Comparison of ENCODE assay signal across 28 cellular contexts in the genomic region with DNA sequence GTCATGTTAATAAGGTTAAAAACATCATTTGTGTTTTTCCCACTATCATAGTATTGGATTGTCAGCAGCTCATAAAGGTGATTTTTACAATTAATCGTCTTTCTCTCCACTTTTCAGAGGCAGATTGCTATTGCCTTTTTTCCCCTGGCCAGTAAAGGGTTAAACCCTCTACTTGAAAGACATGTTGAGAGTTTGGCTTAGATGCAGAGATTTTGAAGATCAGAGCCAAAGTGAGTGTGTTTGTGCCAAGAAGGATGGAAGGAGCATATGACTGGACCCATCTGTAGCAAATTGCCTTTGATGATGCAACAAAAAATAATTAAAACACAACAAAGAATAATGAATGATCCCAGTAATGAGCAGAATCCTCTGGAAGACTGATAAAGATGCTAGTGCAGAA.
"Had no signal": no experiment of that assay in that cellular context is flagged by ENCODE, and none has a peak within 500 bp of the region (broad histone marks: within the 10 kb centered on the region; RNA-seq: fewer than 3 reads in every experiment).

No MANE protein-coding gene starts in this region.

- H3K4me1 ChIP-seq: ascending aorta, heart left ventricle, lower lobe of right lung, neural progenitor cell, right atrium auricular region, transverse colon had no signal

- H3K4me3 ChIP-seq: adrenal gland, ascending aorta, coronary artery, dorsolateral prefrontal cortex, heart left ventricle, lower lobe of right lung, neural progenitor cell, right atrium auricular region, transverse colon had no signal

- H3K4me2 ChIP-seq: neural progenitor cell had no signal

- H2AFZ ChIP-seq: neural progenitor cell had no signal

- H3K36me3 ChIP-seq: adrenal gland, ascending aorta, heart left ventricle, lower lobe of right lung, neural progenitor cell, right atrium auricular region, transverse colon had no signal

- H3K27me3 ChIP-seq: ascending aorta, heart left ventricle, neural progenitor cell, right atrium auricular region, transverse colon had no signal

- H3K9ac ChIP-seq: neural progenitor cell had no signal

- H3K9me3 ChIP-seq: adrenal gland, ascending aorta, heart left ventricle, lower lobe of right lung, right atrium auricular region, transverse colon had no signal

- DNase-seq: activated CD4-positive, alpha-beta memory T cell treated with anti-CD3 and anti-CD28 coated beads for 36 hours; activated CD4-positive, alpha-beta T cell treated with anti-CD3 and anti-CD28 coated beads, Interleukin-2, amount 10 ng/mL, durations not matched to agents 24 days and 14 days; activated CD4-positive, CD25-positive, alpha-beta regulatory T cell treated with anti-CD3 and anti-CD28 coated beads, Interleukin-2, amount 50 U/mL, for 72 hours; activated CD8-positive, alpha-beta memory T cell treated with anti-CD3 and anti-CD28 coated beads, Interleukin-2, amount 50 U/mL, for 4 hours; activated effector memory CD4-positive, alpha-beta T cell treated with anti-CD3 and anti-CD28 coated beads, Interleukin-2, amount 50 U/mL, for 16 hours; activated naive CD4-positive, alpha-beta T cell treated with anti-CD3 and anti-CD28 coated beads for 36 hours; activated naive CD8-positive, alpha-beta T cell treated with anti-CD3 and anti-CD28 coated beads for 36 hours; activated T-cell treated with anti-CD3 and anti-CD28 coated beads, Interleukin-2, amount 50 U/mL, for 1 hour; adrenal gland; dorsolateral prefrontal cortex; effector memory CD4-positive, alpha-beta T cell; foreskin fibroblast; heart left ventricle; hypothalamus; lower lobe of right lung; mesenchymal stem cell; naive thymus-derived CD8-positive, alpha-beta T cell; occipital lobe; stimulated activated CD4-positive, alpha-beta T cell treated with anti-CD3 and anti-CD28 coated beads, Interleukin-2, amount 100 ng/mL, for 48 hours; stimulated activated naive CD4-positive, alpha-beta T cell treated with Interleukin-2 at 50 U/mL for 16 hours; T-helper 2 cell; transverse colon had no signal

- FAIRE-seq: bronchial epithelial cell had no signal

- ATAC-seq: heart left ventricle; left lobe of liver; lower lobe of right lung; naive thymus-derived CD8-positive, alpha-beta T cell had no signal

- H3K27ac ChIP-seq: adrenal gland, ascending aorta, coronary artery, dorsolateral prefrontal cortex, heart left ventricle, lower lobe of right lung, neural progenitor cell, right atrium auricular region, transverse colon had no signal
